ENCODE assay signal across 13 cellular contexts in genomic region chr15:76342382-76343201, GRCh38. TPM values are rescaled to one million over a fixed set of nuclear protein-coding genes. Genes with fewer than 3 reads are reported as not detected.
A peak's percentile ranks its signal among the peaks of the same experiment; 100 is the strongest.
DNase-seq lines count a peak whose midpoint lies in the region; ATAC-seq and TF ChIP-seq lines count a peak whose summit lies in the region.
"Had no signal": no experiment of that assay in that cellular context is flagged by ENCODE, and none has a peak within 500 bp of the region (broad histone marks: within the 10 kb centered on the region; RNA-seq: fewer than 3 reads in every experiment).

No MANE protein-coding gene starts in this region.

- no peak overlapping the region for H3K4ac ChIP-seq in mesenchymal stem cell (ENCODE audit: low read depth in 1 of 2, low read length in 2 of 2)

- peaks cover 77% of the 10 kb centered on the region for H3K27me3 Mint-ChIP-seq in activated naive CD8-positive, alpha-beta T cell treated with anti-CD3 and anti-CD28 coated beads, Interleukin-2, amount 10 ng/mL, durations not matched to agents 7 days and 5 days

- no peak overlapping the region for H4K8ac ChIP-seq in mesenchymal stem cell (ENCODE audit: low read length)

- H3K36me3 ChIP-seq in cardiac muscle cell, result no peaks in the 10 kb centered on the region
- no peaks in the 10 kb centered on the region for H3K36me3 ChIP-seq in right atrium auricular region
- H3K36me3 ChIP-seq in mesenchymal stem cell (ENCODE audit: control insufficient read depth in 1 of 2, insufficient read depth in 2 of 2, low read depth in 1 of 2, low read length in 2 of 2), result no peaks in the 10 kb centered on the region
- H3K36me3 ChIP-seq in thoracic aorta, result no peaks in the 10 kb centered on the region
- H3K36me3 ChIP-seq: thyroid gland had no signal

- H3K27me3 ChIP-seq in cardiac muscle cell (peaks cover 100% of the 10 kb centered on the region), right atrium auricular region (peaks cover 67 to 97% of the 10 kb centered on the region in 2 donors), mesenchymal stem cell (ENCODE audit: control insufficient read depth in 1 of 2, insufficient read depth in 1 of 2, low read length in 2 of 2) (peaks cover 87 to 99% of the 10 kb centered on the region in 2 experiments), thoracic aorta (replicated peaks; ENCODE audit: insufficient read depth) (peaks cover 76% of the 10 kb centered on the region)

- peak overlapping the region; percentile 51 for H3K4me3 Mint-ChIP-seq in activated naive CD8-positive, alpha-beta T cell treated with anti-CD3 and anti-CD28 coated beads, Interleukin-2, amount 10 ng/mL, durations not matched to agents 7 days and 5 days
- H3K4me3 Mint-ChIP-seq: HFFc6 had no signal

- no peaks in the 10 kb centered on the region for H3K9me3 Mint-ChIP-seq in activated naive CD8-positive, alpha-beta T cell treated with anti-CD3 and anti-CD28 coated beads, Interleukin-2, amount 10 ng/mL, durations not matched to agents 7 days and 5 days
- H3K9me3 Mint-ChIP-seq: HFFc6 had no signal

- H2AK5ac ChIP-seq in mesenchymal stem cell (ENCODE audit: low read length, severe bottlenecking), result no peak overlapping the region

- no peak overlapping the region for H3K27ac ChIP-seq in cardiac muscle cell
- no peak overlapping the region for H3K27ac ChIP-seq in right atrium auricular region
- no peak overlapping the region for H3K27ac ChIP-seq in mesenchymal stem cell (ENCODE audit: low read length, poor library complexity, severe bottlenecking)
- no peak overlapping the region for H3K27ac ChIP-seq in thoracic aorta
- H3K27ac ChIP-seq: SK-N-MC, thyroid gland had no signal

- H2AFZ ChIP-seq in mesenchymal stem cell (ENCODE audit: low read depth, low read length), result no peak overlapping the region

- WGBS in mesenchymal stem cell, result 3% methylated on average over 67 of the region's 87 CpGs

- peaks cover 1% of the 10 kb centered on the region for H3K79me1 ChIP-seq in mesenchymal stem cell (replicated peaks; ENCODE audit: low read length, poor library complexity, severe bottlenecking)

- TF ChIP-seq CTCF in cardiac muscle cell (IDR thresholded peaks at IDR 0.05; ENCODE audit: low read depth, low read length) (no peak), right atrium auricular region (IDR thresholded peaks at IDR 0.05) (no peak), thoracic aorta (IDR thresholded peaks at IDR 0.05) (no peak)

- peak overlapping the region; percentile 3 for H3K4me3 ChIP-seq in cardiac muscle cell
- no peak overlapping the region for H3K4me3 ChIP-seq in right atrium auricular region
- no peak overlapping the region for H3K4me3 ChIP-seq in mesenchymal stem cell (ENCODE audit: insufficient read depth in 1 of 2, low read depth in 1 of 2, low read length in 2 of 2)
- H3K4me3 ChIP-seq in thoracic aorta, result peak overlapping the region; percentile 26
- H3K4me3 ChIP-seq: lung, SK-N-MC, thyroid gland had no signal

- no peak overlapping the region for H4K91ac ChIP-seq in mesenchymal stem cell (ENCODE audit: low read length)

- H3K18ac ChIP-seq in mesenchymal stem cell (ENCODE audit: low read depth in 1 of 2, low read length in 2 of 2), result peak overlapping the region in 1 of 2 experiments; percentile 56

- no peak overlapping the region for H2BK120ac ChIP-seq in mesenchymal stem cell (ENCODE audit: low read depth, low read length)

- POLR2A ChIA-PET in activated naive CD8-positive, alpha-beta T cell treated with anti-CD3 and anti-CD28 coated beads, Interleukin-2, amount 10 ng/mL, durations not matched to agents 7 days and 5 days (lab: Charles Lee), result no interaction called here

- H3K23ac ChIP-seq in mesenchymal stem cell (ENCODE audit: low read length in 2 of 2), result peak overlapping the region; percentile 29 to 68

- peak overlapping the region; percentile 4 for H2BK15ac ChIP-seq in mesenchymal stem cell (ENCODE audit: low read depth, poor library complexity, severe bottlenecking)

- H3K4me2 ChIP-seq in mesenchymal stem cell (ENCODE audit: low read length, poor library complexity, severe bottlenecking), result peak overlapping the region; percentile 58

- DNase-seq in cardiac muscle cell (ENCODE audit: low read depth in 1 of 2, low spot score in 1 of 2) (peak in 1 of 2 donors; percentile 19), right atrium auricular region (ENCODE audit: low spot score) (no peak), mesenchymal stem cell (no peak), thoracic aorta (ENCODE audit: low spot score) (no peak), AG08396 (ENCODE audit: low spot score) (no peak), NCI-H510A (lab: John Stamatoyannopoulos, UW) (no peak), AG08395 (ENCODE audit: low spot score) (no peak)
- peak; percentile 54 for DNase-seq in activated naive CD8-positive, alpha-beta T cell treated with anti-CD3 and anti-CD28 coated beads, Interleukin-2, amount 10 ng/mL, durations not matched to agents 7 days and 5 days
- DNase-seq: HFFc6, thyroid gland had no signal

- H2BK5ac ChIP-seq in mesenchymal stem cell (ENCODE audit: low read depth, low read length, poor library complexity, severe bottlenecking), result no peak overlapping the region

- no peak overlapping the region for H3K27ac Mint-ChIP-seq in activated naive CD8-positive, alpha-beta T cell treated with anti-CD3 and anti-CD28 coated beads, Interleukin-2, amount 10 ng/mL, durations not matched to agents 7 days and 5 days
- H3K27ac Mint-ChIP-seq: CD14-positive monocyte, HFFc6 had no signal

- H3K36me3 Mint-ChIP-seq in activated naive CD8-positive, alpha-beta T cell treated with anti-CD3 and anti-CD28 coated beads, Interleukin-2, amount 10 ng/mL, durations not matched to agents 7 days and 5 days, result peaks cover 2% of the 10 kb centered on the region

- no peak for ATAC-seq in activated naive CD8-positive, alpha-beta T cell treated with anti-CD3 and anti-CD28 coated beads, Interleukin-2, amount 10 ng/mL, durations not matched to agents 7 days and 5 days (ENCODE audit: low read depth)
- no peak for ATAC-seq in thoracic aorta (ENCODE audit: insufficient number of reproducible peaks, low FRiP score, low read depth)

- H3K9me3 ChIP-seq in cardiac muscle cell (ENCODE audit: low read depth) (no peaks in the 10 kb centered on the region), right atrium auricular region (no peaks in the 10 kb centered on the region), mesenchymal stem cell (ENCODE audit: control insufficient read depth, low read length) (no peaks in the 10 kb centered on the region), thoracic aorta (no peaks in the 10 kb centered on the region)
- H3K9me3 ChIP-seq: thyroid gland had no signal

- H3K4me1 Mint-ChIP-seq in activated naive CD8-positive, alpha-beta T cell treated with anti-CD3 and anti-CD28 coated beads, Interleukin-2, amount 10 ng/mL, durations not matched to agents 7 days and 5 days, result peaks cover 32% of the 10 kb centered on the region

- no peak overlapping the region for H2BK12ac ChIP-seq in mesenchymal stem cell (ENCODE audit: low read length in 2 of 2)

- peak overlapping the region in 1 of 2 experiments; percentile 37 for H3K14ac ChIP-seq in mesenchymal stem cell (ENCODE audit: low read length in 2 of 2)

- no peak overlapping the region for H3K9ac ChIP-seq in mesenchymal stem cell (ENCODE audit: low read length)

- H3K4me1 ChIP-seq in cardiac muscle cell (ENCODE audit: low read depth) (peaks cover 27% of the 10 kb centered on the region), right atrium auricular region (peaks cover 0 to 68% of the 10 kb centered on the region in 2 donors), mesenchymal stem cell (ENCODE audit: control insufficient read depth, insufficient read depth, low read depth, low read length) (peaks cover 54% of the 10 kb centered on the region), thoracic aorta (ENCODE audit: control insufficient read depth in 1 of 2, low read depth in 2 of 2) (peaks cover 29 to 68% of the 10 kb centered on the region in 2 donors)

RNA-seq across cellular contexts. Expression of gene ISL2, which starts 6.0 kb away (rescaled TPM):
- total RNA-seq in cardiac muscle cell, result not detected in 2 replicates
- polyA plus RNA-seq in cardiac muscle cell, result not detected in 2 replicates
- not detected for total RNA-seq in right atrium auricular region
- not detected for total RNA-seq in activated naive CD8-positive, alpha-beta T cell treated with anti-CD3 and anti-CD28 coated beads, Interleukin-2, amount 10 ng/mL, durations not matched to agents 7 days and 5 days
- polyA plus RNA-seq in mesenchymal stem cell (2013, experiment 1 of 2), result 0.30 TPM
- polyA plus RNA-seq in mesenchymal stem cell (2013, experiment 2 of 2), result 0.26 TPM
- total RNA-seq in thoracic aorta, result not detected
- total RNA-seq: thyroid gland had no signal

RNA-seq across cellular contexts. Expression of gene ETFA, which starts 31.3 kb away (rescaled TPM):
- total RNA-seq in cardiac muscle cell (117 and 152 TPM in 2 replicates), right atrium auricular region (100 to 1,000 TPM; 109 to 186 TPM), thoracic aorta (10 to 100 TPM; 56.9 to 57.1 TPM)
- polyA plus RNA-seq in cardiac muscle cell, result 282 and 303 TPM in 2 replicates
- total RNA-seq in activated naive CD8-positive, alpha-beta T cell treated with anti-CD3 and anti-CD28 coated beads, Interleukin-2, amount 10 ng/mL, durations not matched to agents 7 days and 5 days, result 10 to 100 TPM; 86.1 to 87.6 TPM
- 77.6 TPM for polyA plus RNA-seq in mesenchymal stem cell (2013, experiment 1 of 2)
- 79.1 TPM for polyA plus RNA-seq in mesenchymal stem cell (2013, experiment 2 of 2)

Comparison
In these comparisons a context has a peak if more than half of its experiments do, and no peak if none do; other contexts are left out.
1. H3K4me3 ChIP-seq: peak in cardiac muscle cell (single experiment) and thoracic aorta (single experiment); none in right atrium auricular region (0 of 2) and mesenchymal stem cell (0 of 2).